In genomic region chr10:70234668-70235447, GRCh38 we compare ENCODE assay signal across 11 cellular contexts. TPM values are rescaled to one million over a fixed set of nuclear protein-coding genes. Genes with fewer than 3 reads are reported as not detected.
DNase-seq lines count a peak whose midpoint lies in the region; ATAC-seq, FAIRE-seq and TF ChIP-seq lines count a peak whose summit lies in the region.
"Had no signal": no experiment of that assay in that cellular context is flagged by ENCODE, and none has a peak within 500 bp of the region (broad histone marks: within the 10 kb centered on the region; RNA-seq: fewer than 3 reads in every experiment).

No MANE protein-coding gene starts in this region.

- no peaks in the 10 kb centered on the region for H3K4me1 ChIP-seq in right cardiac atrium (ENCODE audit: control insufficient read depth, insufficient read depth, low read length)
- peaks cover 19% of the 10 kb centered on the region for H3K4me1 ChIP-seq in upper lobe of right lung
- peaks cover 4 to 16% (median 11%) of the 10 kb centered on the region in 3 donors for H3K4me1 ChIP-seq in pancreas

- intact Hi-C loops in right cardiac atrium (cut with DNase I) (no loop called here), upper lobe of right lung (cut with DNase I) (no loop called here), pancreas (cut with DNase I) (no loop called here)

- H3K4me1 Mint-ChIP-seq in activated naive CD4-positive, alpha-beta T cell treated with anti-CD3 and anti-CD28 coated beads, Interleukin-2, amount 10 ng/mL, durations not matched to agents 7 days and 5 days = peaks cover 31% of the 10 kb centered on the region
- H3K4me1 Mint-ChIP-seq in WTC11 = peaks cover 8% of the 10 kb centered on the region

- FAIRE-seq in pancreas (lab: Jason Lieb, UNC) = no peak

- H3K27me3 ChIP-seq in right cardiac atrium (ENCODE audit: control insufficient read depth, insufficient read depth) (no peaks in the 10 kb centered on the region), upper lobe of right lung (no peaks in the 10 kb centered on the region), pancreas (no peaks in the 10 kb centered on the region)
- H3K27me3 ChIP-seq: tibial artery had no signal

- H3K4me3 ChIP-seq in right cardiac atrium (ENCODE audit: low read length) (no peak overlapping the region), upper lobe of right lung (no peak overlapping the region), pancreas (no peak overlapping the region)

- WGBS in right cardiac atrium = 79% methylated on average over 18 of the region's 18 CpGs
- 77% methylated on average over 18 of the region's 18 CpGs for WGBS in pancreas, 2 donors

- no peaks in the 10 kb centered on the region for H3K27me3 Mint-ChIP-seq in activated naive CD4-positive, alpha-beta T cell treated with anti-CD3 and anti-CD28 coated beads, Interleukin-2, amount 10 ng/mL, durations not matched to agents 7 days and 5 days
- H3K27me3 Mint-ChIP-seq in WTC11 (ENCODE audit: low read depth) = no peaks in the 10 kb centered on the region; the same call in 1 of the 2 replicates

- H3K27ac ChIP-seq in right cardiac atrium (ENCODE audit: low read length) (no peak overlapping the region), upper lobe of right lung (peak overlapping the region; percentile 30), pancreas (no peak overlapping the region)

- TF ChIP-seq CTCF in WTC11 (IDR thresholded peaks at IDR 0.05) = no peak
- no peak for TF ChIP-seq CTCF in upper lobe of right lung (IDR thresholded peaks at IDR 0.05)
- TF ChIP-seq CTCF in pancreas (IDR thresholded peaks at IDR 0.05) = no peak

- POLR2A ChIA-PET in WTC11 (lab: Charles Lee) = no interaction called here

- H3K9me3 ChIP-seq in right cardiac atrium (ENCODE audit: control insufficient read depth, low read length) (no peaks in the 10 kb centered on the region), upper lobe of right lung (no peaks in the 10 kb centered on the region), pancreas (no peaks in the 10 kb centered on the region)
- H3K9me3 ChIP-seq: tibial artery had no signal

- peak overlapping the region; percentile 50 for H3K27ac Mint-ChIP-seq in activated naive CD4-positive, alpha-beta T cell treated with anti-CD3 and anti-CD28 coated beads, Interleukin-2, amount 10 ng/mL, durations not matched to agents 7 days and 5 days
- no peak overlapping the region; the same call in 1 of the 2 replicates for H3K27ac Mint-ChIP-seq in WTC11

- ATAC-seq in WTC11 = no peak
- ATAC-seq in right cardiac atrium = peak; percentile 10 to 26
- ATAC-seq in upper lobe of right lung = no peak
- ATAC-seq in GM21515 (IDR thresholded peaks at IDR 0.05; ENCODE audit: unreplicated experiment) = no peak
- no peak for ATAC-seq in pancreas

- peaks cover 3% of the 10 kb centered on the region for H3K36me3 Mint-ChIP-seq in activated naive CD4-positive, alpha-beta T cell treated with anti-CD3 and anti-CD28 coated beads, Interleukin-2, amount 10 ng/mL, durations not matched to agents 7 days and 5 days
- H3K36me3 Mint-ChIP-seq in WTC11 = peaks cover 16% of the 10 kb centered on the region

- no peak overlapping the region for H3K4me3 Mint-ChIP-seq in activated naive CD4-positive, alpha-beta T cell treated with anti-CD3 and anti-CD28 coated beads, Interleukin-2, amount 10 ng/mL, durations not matched to agents 7 days and 5 days
- peak overlapping the region; percentile 51 for H3K4me3 Mint-ChIP-seq in WTC11

- no peaks in the 10 kb centered on the region for H3K36me3 ChIP-seq in upper lobe of right lung
- peaks cover 0 to 3% (median 0%) of the 10 kb centered on the region in 3 donors for H3K36me3 ChIP-seq in pancreas
- H3K36me3 ChIP-seq: tibial artery had no signal

- no peak for DNase-seq in activated naive CD4-positive, alpha-beta T cell treated with anti-CD3 and anti-CD28 coated beads, Interleukin-2, amount 10 ng/mL, durations not matched to agents 7 days and 5 days
- no peak for DNase-seq in activated naive CD4-positive, alpha-beta T cell treated with Interleukin-2 at 50 U/mL for 16 hours
- DNase-seq in WTC11 (ENCODE audit: low spot score) (no peak), right cardiac atrium (peak in 1 of 3 donors; percentile 54), upper lobe of right lung (no peak), UCSD-AML1 (lab: John Stamatoyannopoulos, UW; ENCODE audit: unreplicated experiment) (no peak), pancreas (no peak)
- DNase-seq: effector memory CD4-positive, alpha-beta T cell; tibial artery had no signal

- CTCF ChIA-PET in activated naive CD4-positive, alpha-beta T cell treated with anti-CD3 and anti-CD28 coated beads, Interleukin-2, amount 10 ng/mL, durations not matched to agents 7 days and 5 days (lab: Charles Lee) = no interaction called here
- CTCF ChIA-PET in WTC11 (lab: Charles Lee) = interaction anchor here (1.5 kb wide), 1 partner anchor 13 kb away, joined by 3 read pairs; no protein-coding TSS in a partner anchor

- H3K9me3 Mint-ChIP-seq in activated naive CD4-positive, alpha-beta T cell treated with anti-CD3 and anti-CD28 coated beads, Interleukin-2, amount 10 ng/mL, durations not matched to agents 7 days and 5 days = no peaks in the 10 kb centered on the region
- peaks cover 12% of the 10 kb centered on the region for H3K9me3 Mint-ChIP-seq in WTC11

TF ChIP-seq in WTC11, 78 proteins besides CTCF, POLR2A, EP300 and RAD21 (continues in another document):
- no peak for TF ChIP-seq RELA (CRISPR knock-in tag; IDR thresholded peaks at IDR 0.05; ENCODE audit: borderline replicate concordance)
- no peak for TF ChIP-seq NR3C1 (CRISPR knock-in tag; conservative IDR thresholded peaks at IDR 0.05; ENCODE audit: low read depth)
- no peak for TF ChIP-seq JUN (CRISPR knock-in tag; IDR thresholded peaks at IDR 0.05)
- TF ChIP-seq FOXK1 (CRISPR knock-in tag; IDR thresholded peaks at IDR 0.05) = no peak
- TF ChIP-seq MYBL2 (CRISPR knock-in tag; IDR thresholded peaks at IDR 0.05) = no peak
- no peak for TF ChIP-seq FOXJ3 (CRISPR knock-in tag; IDR thresholded peaks at IDR 0.05; ENCODE audit: borderline replicate concordance)
- TF ChIP-seq OVOL2 (CRISPR knock-in tag; IDR thresholded peaks at IDR 0.05; ENCODE audit: borderline replicate concordance) = no peak
- TF ChIP-seq ZNF512 (CRISPR knock-in tag; IDR thresholded peaks at IDR 0.05; ENCODE audit: borderline replicate concordance) = no peak
- TF ChIP-seq ZBTB43 (CRISPR knock-in tag; IDR thresholded peaks at IDR 0.05) = no peak
- TF ChIP-seq JAZF1 (CRISPR knock-in tag; IDR thresholded peaks at IDR 0.05) = no peak
- TF ChIP-seq ATF6 (CRISPR knock-in tag; IDR thresholded peaks at IDR 0.05) = no peak
- no peak for TF ChIP-seq ELF4 (CRISPR knock-in tag; IDR thresholded peaks at IDR 0.05; ENCODE audit: low read depth)

RNA-seq across cellular contexts. Expression of gene PPA1, which starts 1.6 kb away (rescaled TPM):
- total RNA-seq in WTC11 (2021) (140 to 180 TPM (median 144 TPM) in 3 replicates), right cardiac atrium (10 to 100 TPM; 40.7 to 75.1 (median 68.6) TPM), upper lobe of right lung (175 TPM), pancreas (100 to 1,000 TPM in 3 of 6 donors, 10 to 100 TPM in 3; 83.5 to 122 (median 102) TPM)
- polyA plus RNA-seq in right cardiac atrium (99.2 TPM), pancreas (100 to 1,000 TPM in 1 of 2 donors, 10 to 100 TPM in 1; 86.0 to 108 TPM)

RNA-seq across cellular contexts. Expression of gene NPFFR1, which starts 48.9 kb away (rescaled TPM):
- total RNA-seq in WTC11 (2021) = 0.04 to 0.05 TPM in 2 of 3 replicates, not detected in the other
- total RNA-seq in right cardiac atrium = under 1 TPM in 1 of 4 donors, not detected in 3; 0.03 TPM
- 0.02 TPM for polyA plus RNA-seq in right cardiac atrium
- total RNA-seq in upper lobe of right lung = 1.1 TPM
- under 1 TPM in 3 of 6 donors, not detected in 3; under 0.01 to 0.03 (median 0.03) TPM for total RNA-seq in pancreas
- under 1 TPM in 1 of 2 donors, not detected in 1; 0.02 TPM for polyA plus RNA-seq in pancreas
- total RNA-seq: activated CD8-positive, alpha-beta memory T cell treated with anti-CD3 and anti-CD28 coated beads for 36 hours had no signal

Comparison
In these comparisons a context has a peak if more than half of its experiments do, and no peak if none do; other contexts are left out.
1. ATAC-seq: peak in right cardiac atrium (2 of 2); none in WTC11 (single experiment), upper lobe of right lung (single experiment), GM21515 (single experiment) and pancreas (0 of 4).